ENCODE assay signal across 8 cellular contexts in the genomic region with DNA sequence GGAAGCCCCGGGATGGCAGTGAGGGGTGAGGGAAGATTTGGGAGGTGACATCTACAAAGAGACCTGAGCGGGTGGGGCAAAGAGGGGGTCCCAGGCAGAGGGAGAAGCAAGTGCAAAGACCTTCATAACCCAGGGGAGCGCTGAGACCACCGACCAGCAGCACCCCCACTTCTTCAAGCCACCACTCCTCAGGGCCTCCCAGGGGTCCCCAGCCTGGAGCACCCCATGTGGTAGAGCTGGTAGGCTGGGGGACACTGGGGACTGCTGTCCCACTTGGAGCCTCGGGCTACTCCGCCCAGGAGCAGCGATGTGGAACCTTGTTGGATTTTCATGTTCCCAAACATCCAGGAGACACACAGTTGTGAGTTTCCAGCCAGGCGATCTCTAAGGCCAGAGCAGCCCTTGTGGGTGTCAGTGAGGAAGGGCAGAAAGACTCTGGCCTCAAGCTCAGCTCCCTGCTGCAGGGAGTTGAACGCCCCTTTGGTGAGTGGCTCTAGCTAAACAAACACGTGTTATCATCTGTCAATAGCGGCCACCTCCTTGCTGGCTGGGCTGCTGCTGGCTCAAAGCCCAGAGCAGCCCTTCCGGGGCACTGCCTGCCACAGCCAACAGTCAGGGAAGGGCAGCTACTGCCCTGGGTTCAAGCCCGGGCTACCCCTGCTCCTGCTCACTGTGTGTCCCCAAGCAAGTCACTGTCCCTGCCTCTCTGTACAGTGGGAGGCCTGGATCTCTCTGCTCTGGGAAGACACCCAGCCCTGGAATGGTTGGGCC. TPM values are rescaled to one million over a fixed set of nuclear protein-coding genes. Genes with fewer than 3 reads are reported as not detected.
DNase-seq lines count a peak whose midpoint lies in the region; ATAC-seq, FAIRE-seq and TF ChIP-seq lines count a peak whose summit lies in the region.

No MANE protein-coding gene starts in this region.

- peak; percentile 87 for FAIRE-seq in K562 (lab: Jason Lieb, UNC)

- in situ Hi-C loops in K562 (cut with MboI), result no loop called here

- ATAC-seq in K562, result peak; percentile 84
- ATAC-seq in GM18519 (IDR thresholded peaks at IDR 0.05; ENCODE audit: low FRiP score, unreplicated experiment), result no peak
- ATAC-seq in HG03521 (IDR thresholded peaks at IDR 0.05; ENCODE audit: unreplicated experiment), result no peak

- no peak for TF ChIP-seq CTCF in K562 (IDR thresholded peaks at IDR 0.05 in 2 of 3, conservative IDR thresholded peaks at IDR 0.05 in 1 of 3; ENCODE audit: insufficient read depth in 2 of 3, low read depth in 1 of 3, low read length in 3 of 3)

- H3K27me3 ChIP-seq in K562 (ENCODE audit: control insufficient read depth in 2 of 2, insufficient read depth in 2 of 2, low read length in 2 of 2), result no peaks in the 10 kb centered on the region

- 0 out of 2 replicates have a peak, but pooled peaks have one; percentile 21 for TF ChIP-seq POLR2A in K562 (conservative IDR thresholded peaks at IDR 0.05)

- no peaks in the 10 kb centered on the region; the same call in 1 of the 2 replicates for H4K20me1 ChIP-seq in K562 (replicated peaks; ENCODE audit: control insufficient read depth, insufficient read depth, low read length)

- H3K4me3 ChIP-seq in K562, result no peak overlapping the region

- TF ChIP-seq EP300 in K562 (IDR thresholded peaks at IDR 0.05; ENCODE audit: low read length), result no peak

- peaks cover 20 to 41% of the 10 kb centered on the region in 2 experiments for H3K4me1 ChIP-seq in K562 (replicated peaks in 1 of 2; ENCODE audit: control insufficient read depth in 2 of 2, insufficient read depth in 2 of 2, low read length in 2 of 2)

- DNase-seq in COR-L47 (lab: John Stamatoyannopoulos, UW) (peak; percentile 80), NCI-H146 (lab: John Stamatoyannopoulos, UW) (peak; percentile 85), K562 (ENCODE audit: extremely low read depth in 1 of 4, low spot score in 3 of 4) (peak; percentile 80 to 81 (median 80)), mesenteric fat pad (ENCODE audit: low spot score) (peak; percentile 89)
- no peak for DNase-seq in activated CD4-positive, alpha-beta T cell treated with anti-CD3 and anti-CD28 coated beads, Interleukin-2, amount 50 U/mL, for 1 hour
- DNase-seq in central memory CD4-positive, alpha-beta T cell, result no peak

- H3K9me3 ChIP-seq in K562 (replicated peaks; ENCODE audit: control insufficient read depth, insufficient read depth, low read depth, low read length), result no peaks in the 10 kb centered on the region

- no peaks in the 10 kb centered on the region for H3K79me2 ChIP-seq in K562 (ENCODE audit: control insufficient read depth, insufficient read depth, low read length)

- intact Hi-C loops in K562 (cut with micrococcal nuclease), result no loop called here

- BruUV-seq in K562 (replicated peaks; lab: Mats Ljungman, UMichigan), result no TSS peak

- peak overlapping the region; percentile 43; the same call in 1 of the 3 replicates for H3K27ac ChIP-seq in K562 (ENCODE audit: extremely low read depth, low read depth, low read length)

- POLR2A ChIA-PET in K562 (lab: Yijun Ruan, JAX), result interaction anchor here (0.7 to 2.2 kb wide), 5 partner anchors 12 to 29 kb away, joined by 3 to 12 read pairs (median 5); no protein-coding TSS in a partner anchor

- H3K36me3 ChIP-seq in K562 (ENCODE audit: control insufficient read depth, insufficient read depth, low read length), result no peaks in the 10 kb centered on the region

- peak overlapping the region; percentile 19 to 72; a peak in 3 of 4 replicates for H3K9ac ChIP-seq in K562 (ENCODE audit: insufficient read depth in 1 of 2, low read depth in 2 of 2, low read length in 2 of 2)

- H3K9me1 ChIP-seq in K562 (ENCODE audit: control insufficient read depth, insufficient read depth, low read length), result no peaks in the 10 kb centered on the region

- H3K4me2 ChIP-seq in K562 (ENCODE audit: insufficient read depth, low read length), result peak overlapping the region; percentile 21; the same call in 1 of the 2 replicates

- CTCF ChIA-PET in K562 (lab: Yijun Ruan, JAX; ENCODE audit: low intra/inter-chr PET ratio), result no interaction called here

- H2AFZ ChIP-seq in K562 (ENCODE audit: low read depth, low read length), result peak overlapping the region; percentile 92

- TF ChIP-seq RAD21 in K562 (CRISPR knock-in tag; conservative IDR thresholded peaks at IDR 0.05 in 1 of 2, IDR thresholded peaks at IDR 0.05 in 1 of 2), result no peak

- WGBS in K562 (ENCODE audit: insufficient coverage, low coverage, missing lambda C conversion rate), result 39% methylated on average over 12 of the region's 13 CpGs

TF ChIP-seq in K562, 482 proteins besides CTCF, POLR2A, EP300 and RAD21 (continues in another document):
- TF ChIP-seq ZNF282 (CRISPR knock-in tag; IDR thresholded peaks at IDR 0.05) (no peak), ZFP1 (CRISPR knock-in tag; IDR thresholded peaks at IDR 0.05) (no peak), SIN3A (IDR thresholded peaks at IDR 0.05; ENCODE audit: borderline replicate concordance in 2 of 2, control insufficient read depth in 1 of 2, low read depth in 2 of 2, low read length in 2 of 2) (peak in 1 of 2 experiments; percentile 63; a peak in 1 of 4 replicates), CREM (IDR thresholded peaks at IDR 0.05; ENCODE audit: low read depth) (peak; percentile 58; the same call in 1 of the 2 replicates), HDGF (IDR thresholded peaks at IDR 0.05) (0 out of 2 replicates have a peak, but pooled peaks have one; percentile 28), MTA2 (IDR thresholded peaks at IDR 0.05; ENCODE audit: low read depth) (no peak), GATAD2A (IDR thresholded peaks at IDR 0.05) (0 out of 2 replicates have a peak, but pooled peaks have one; percentile 32), ZKSCAN1 (IDR thresholded peaks at IDR 0.05; ENCODE audit: low read depth, low read length) (no peak), MTA3 (IDR thresholded peaks at IDR 0.05; ENCODE audit: borderline replicate concordance) (peak; percentile 68), NR2C1 (IDR thresholded peaks at IDR 0.05) (0 out of 2 replicates have a peak, but pooled peaks have one; percentile 19), NR2C1 (tag; IDR thresholded peaks at IDR 0.05) (peak; percentile 36; the same call in 1 of the 2 replicates), ZBTB7A (IDR thresholded peaks at IDR 0.05; ENCODE audit: borderline replicate concordance, control insufficient read depth, low read depth, low read length) (no peak)
- TF ChIP-seq, protein P1, sequence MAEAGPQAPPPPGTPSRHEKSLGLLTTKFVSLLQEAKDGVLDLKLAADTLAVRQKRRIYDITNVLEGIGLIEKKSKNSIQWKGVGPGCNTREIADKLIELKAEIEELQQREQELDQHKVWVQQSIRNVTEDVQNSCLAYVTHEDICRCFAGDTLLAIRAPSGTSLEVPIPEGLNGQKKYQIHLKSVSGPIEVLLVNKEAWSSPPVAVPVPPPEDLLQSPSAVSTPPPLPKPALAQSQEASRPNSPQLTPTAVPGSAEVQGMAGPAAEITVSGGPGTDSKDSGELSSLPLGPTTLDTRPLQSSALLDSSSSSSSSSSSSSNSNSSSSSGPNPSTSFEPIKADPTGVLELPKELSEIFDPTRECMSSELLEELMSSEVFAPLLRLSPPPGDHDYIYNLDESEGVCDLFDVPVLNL (CRISPR knock-in tag; IDR thresholded peaks at IDR 0.05; ENCODE audit: low read depth), result no peak
- TF ChIP-seq, protein P2, sequence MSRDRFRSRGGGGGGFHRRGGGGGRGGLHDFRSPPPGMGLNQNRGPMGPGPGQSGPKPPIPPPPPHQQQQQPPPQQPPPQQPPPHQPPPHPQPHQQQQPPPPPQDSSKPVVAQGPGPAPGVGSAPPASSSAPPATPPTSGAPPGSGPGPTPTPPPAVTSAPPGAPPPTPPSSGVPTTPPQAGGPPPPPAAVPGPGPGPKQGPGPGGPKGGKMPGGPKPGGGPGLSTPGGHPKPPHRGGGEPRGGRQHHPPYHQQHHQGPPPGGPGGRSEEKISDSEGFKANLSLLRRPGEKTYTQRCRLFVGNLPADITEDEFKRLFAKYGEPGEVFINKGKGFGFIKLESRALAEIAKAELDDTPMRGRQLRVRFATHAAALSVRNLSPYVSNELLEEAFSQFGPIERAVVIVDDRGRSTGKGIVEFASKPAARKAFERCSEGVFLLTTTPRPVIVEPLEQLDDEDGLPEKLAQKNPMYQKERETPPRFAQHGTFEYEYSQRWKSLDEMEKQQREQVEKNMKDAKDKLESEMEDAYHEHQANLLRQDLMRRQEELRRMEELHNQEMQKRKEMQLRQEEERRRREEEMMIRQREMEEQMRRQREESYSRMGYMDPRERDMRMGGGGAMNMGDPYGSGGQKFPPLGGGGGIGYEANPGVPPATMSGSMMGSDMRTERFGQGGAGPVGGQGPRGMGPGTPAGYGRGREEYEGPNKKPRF (IDR thresholded peaks at IDR 0.05; ENCODE audit: low read depth, low read length), result no peak
- TF ChIP-seq, protein P3, sequence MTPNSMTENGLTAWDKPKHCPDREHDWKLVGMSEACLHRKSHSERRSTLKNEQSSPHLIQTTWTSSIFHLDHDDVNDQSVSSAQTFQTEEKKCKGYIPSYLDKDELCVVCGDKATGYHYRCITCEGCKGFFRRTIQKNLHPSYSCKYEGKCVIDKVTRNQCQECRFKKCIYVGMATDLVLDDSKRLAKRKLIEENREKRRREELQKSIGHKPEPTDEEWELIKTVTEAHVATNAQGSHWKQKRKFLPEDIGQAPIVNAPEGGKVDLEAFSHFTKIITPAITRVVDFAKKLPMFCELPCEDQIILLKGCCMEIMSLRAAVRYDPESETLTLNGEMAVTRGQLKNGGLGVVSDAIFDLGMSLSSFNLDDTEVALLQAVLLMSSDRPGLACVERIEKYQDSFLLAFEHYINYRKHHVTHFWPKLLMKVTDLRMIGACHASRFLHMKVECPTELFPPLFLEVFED (CRISPR knock-in tag; conservative IDR thresholded peaks at IDR 0.05), result no peak

RNA-seq across cellular contexts. Expression of a gene that starts 25.7 kb away (rescaled TPM):
- 73.9 and 131 TPM in 2 replicates for total RNA-seq in K562 (2011; cell fraction: chromatin; rRNA removed; ENCODE audit: low replicate concordance)
- 41.7 and 54.3 TPM in 2 replicates for total RNA-seq in K562 (2011; cell fraction: nucleolus; rRNA removed)
- 82.8 and 110 TPM in 2 replicates for total RNA-seq in K562 (2011; cell fraction: nucleoplasm; rRNA removed)
- total RNA-seq in K562 (2014; rRNA removed) (30.2 and 41.1 TPM in 2 replicates), K562 (2014; rRNA removed; fragmentation: Illumina TruSeq; extraction: Trizol) (26.5 and 34.3 TPM in 2 replicates), K562 (2015; rRNA removed; fragmentation: Illumina TruSeq; extraction: Trizol) (34.2 and 37.0 TPM in 2 replicates), K562 (2021) (36.5 and 41.4 TPM in 2 replicates), mesenteric fat pad (33.4 TPM)
- polyA plus RNA-seq in K562 (2011; rRNA removed) (21.1 and 24.3 TPM in 2 replicates), K562 (2014; fragmentation: Illumina TruSeq; extraction: Trizol) (22.6 and 30.2 TPM in 2 replicates), K562 (2014; fragmentation: Nextera tagmentation; extraction: Ambion mirVana) (1 to 10 TPM; 3.6 to 6.7 TPM), K562 (2014; rRNA removed) (34.7 and 34.8 TPM in 2 replicates)
- 14.9 and 18.8 TPM in 2 replicates for polyA plus RNA-seq in K562 (2011; cell fraction: cytosol; rRNA removed)
- 46.9 and 59.6 TPM in 2 replicates for polyA plus RNA-seq in K562 (2011; cell fraction: nucleus; rRNA removed)
- 24.3 and 24.8 TPM in 2 replicates for polyA plus RNA-seq in K562 (2012)
- 30.6 and 34.6 TPM in 2 replicates for polyA minus RNA-seq in K562 (2011; rRNA and poly(A)+ RNA removed)
- 12.8 and 13.7 TPM in 2 replicates for polyA minus RNA-seq in K562 (2011; cell fraction: cytosol; rRNA and poly(A)+ RNA removed)
- polyA minus RNA-seq in K562 (2011; cell fraction: nucleus; rRNA and poly(A)+ RNA removed), result 15.5 and 26.4 TPM in 2 replicates

Comparison
In these comparisons a context has a peak if more than half of its experiments do, and no peak if none do; other contexts are left out.
1. DNase-seq: peak in COR-L47 (single experiment), NCI-H146 (single experiment), K562 (4 of 4) and mesenteric fat pad (single experiment); none in activated CD4-positive, alpha-beta T cell treated with anti-CD3 and anti-CD28 coated beads, Interleukin-2, amount 50 U/mL, for 1 hour (single experiment) and central memory CD4-positive, alpha-beta T cell (single experiment).